10 cellular contexts compared by ENCODE assay signal in the genomic region with DNA sequence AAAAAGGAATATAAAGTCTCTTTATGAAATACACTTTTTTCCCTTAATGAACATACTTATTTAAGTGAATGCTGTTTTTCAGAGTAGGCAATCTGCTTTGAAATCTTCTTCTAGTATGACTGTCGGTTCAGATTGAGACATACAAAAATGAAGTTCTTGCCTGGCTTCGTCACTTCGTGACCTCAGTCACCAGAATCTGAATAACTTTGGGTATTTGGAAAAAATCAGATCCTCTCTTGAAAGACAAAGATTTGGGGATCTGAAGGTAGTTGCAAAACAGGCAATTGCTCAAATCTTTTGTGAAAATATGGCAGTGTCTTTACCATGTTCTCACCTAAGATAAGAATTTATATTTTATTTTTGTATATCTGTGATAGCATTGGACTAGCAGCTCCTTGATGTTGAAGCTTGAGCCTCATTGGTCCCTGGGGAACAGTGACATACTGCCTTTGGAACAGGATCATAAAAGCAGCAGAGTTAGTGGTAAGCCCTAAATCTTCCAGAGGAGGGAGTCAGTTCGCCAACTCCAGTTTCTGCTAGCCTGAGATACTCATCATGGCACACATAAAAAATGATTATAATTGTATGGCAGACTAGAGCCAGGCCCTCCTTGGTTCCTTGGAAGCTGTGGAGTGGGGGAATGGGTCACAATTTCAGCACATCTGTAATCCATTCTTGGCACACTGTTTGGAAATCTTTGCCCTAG. TPM values are rescaled to one million over a fixed set of nuclear protein-coding genes. Genes with fewer than 3 reads are reported as not detected.
DNase-seq lines count a peak whose midpoint lies in the region; ATAC-seq and TF ChIP-seq lines count a peak whose summit lies in the region.
"Had no signal": no experiment of that assay in that cellular context is flagged by ENCODE, and none has a peak within 500 bp of the region (broad histone marks: within the 10 kb centered on the region; RNA-seq: fewer than 3 reads in every experiment).

No MANE protein-coding gene starts in this region.

- no peaks in the 10 kb centered on the region for H3K36me3 Mint-ChIP-seq in chondrocyte (ENCODE audit: low read depth)
- no peaks in the 10 kb centered on the region for H3K36me3 Mint-ChIP-seq in progenitor cell of endocrine pancreas (ENCODE audit: insufficient read depth)

- H3K27ac Mint-ChIP-seq in chondrocyte (ENCODE audit: unreplicated experiment) (no peak overlapping the region), progenitor cell of endocrine pancreas (peak overlapping the region; percentile 27)

- peak; percentile 52 for TF ChIP-seq CTCF in chondrocyte (IDR thresholded peaks at IDR 0.05)
- TF ChIP-seq CTCF in progenitor cell of endocrine pancreas (IDR thresholded peaks at IDR 0.05; ENCODE audit: unreplicated experiment) = no peak
- TF ChIP-seq CTCF in GM13976 (IDR thresholded peaks at IDR 0.05; ENCODE audit: borderline replicate concordance, control extremely low read depth, extremely low read depth, insufficient read depth, missing control alignments) = no peak

- H3K9me3 Mint-ChIP-seq in chondrocyte (ENCODE audit: low read depth) (no peaks in the 10 kb centered on the region), progenitor cell of endocrine pancreas (ENCODE audit: low read depth) (no peaks in the 10 kb centered on the region)

- in situ Hi-C loops in GM13976 (cut with MboI; ENCODE audit: low sequenced_read_pairs, unreplicated experiment) = no loop called here

- H3K27me3 Mint-ChIP-seq in chondrocyte (ENCODE audit: low read depth) (no peaks in the 10 kb centered on the region), progenitor cell of endocrine pancreas (no peaks in the 10 kb centered on the region)

- H3K4me3 Mint-ChIP-seq in chondrocyte (ENCODE audit: unreplicated experiment) = no peak overlapping the region
- H3K4me3 Mint-ChIP-seq in progenitor cell of endocrine pancreas (ENCODE audit: low read depth) = no peak overlapping the region
- H3K4me3 Mint-ChIP-seq: CD14-positive monocyte had no signal

- peaks cover 38% of the 10 kb centered on the region for H3K4me1 Mint-ChIP-seq in chondrocyte (ENCODE audit: low read depth)
- H3K4me1 Mint-ChIP-seq in progenitor cell of endocrine pancreas (ENCODE audit: low read depth) = peaks cover 26% of the 10 kb centered on the region

- no peak for ATAC-seq in HG03521 (IDR thresholded peaks at IDR 0.05; ENCODE audit: unreplicated experiment)
- ATAC-seq: left cardiac atrium had no signal

- DNase-seq in NCI-H1436 (lab: John Stamatoyannopoulos, UW) = peak; percentile 5
- DNase-seq in NCI-H1436 treated with DMSO at 0.1 percent for 48 hours (lab: John Stamatoyannopoulos, UW) = no peak
- peak; percentile 1 for DNase-seq in NCI-H1694 (lab: John Stamatoyannopoulos, UW)
- DNase-seq in chondrocyte (ENCODE audit: low spot score) = no peak
- DNase-seq in progenitor cell of endocrine pancreas (ENCODE audit: low spot score, unreplicated experiment) = no peak
- DNase-seq in NCI-H345 treated with DMSO at 0.1 percent for 48 hours (lab: John Stamatoyannopoulos, UW; ENCODE audit: unreplicated experiment) = no peak
- DNase-seq in GM13976 (ENCODE audit: low spot score) = no peak
- DNase-seq: left cardiac atrium had no signal

RNA-seq across cellular contexts. Expression of a gene that starts 4.9 kb away (rescaled TPM):
- total RNA-seq in chondrocyte (25.9 to 30.9 TPM (median 26.8 TPM) in 3 replicates), progenitor cell of endocrine pancreas (31.7 and 32.6 TPM in 2 replicates)

RNA-seq across cellular contexts. Expression of a gene that starts 5.1 kb away (rescaled TPM):
- total RNA-seq in chondrocyte (0.20 to 0.39 TPM (median 0.23 TPM) in 3 replicates), progenitor cell of endocrine pancreas (2.5 and 3.3 TPM in 2 replicates)

Comparison
In these comparisons a context has a peak if more than half of its experiments do, and no peak if none do; other contexts are left out.
1. DNase-seq: peak in NCI-H1436 (single experiment) and NCI-H1694 (single experiment); none in NCI-H1436 treated with DMSO at 0.1 percent for 48 hours (single experiment), chondrocyte (single experiment), progenitor cell of endocrine pancreas (single experiment), NCI-H345 treated with DMSO at 0.1 percent for 48 hours (single experiment) and GM13976 (single experiment).